ENCODE assay signal across 8 cellular contexts in the genomic region with DNA sequence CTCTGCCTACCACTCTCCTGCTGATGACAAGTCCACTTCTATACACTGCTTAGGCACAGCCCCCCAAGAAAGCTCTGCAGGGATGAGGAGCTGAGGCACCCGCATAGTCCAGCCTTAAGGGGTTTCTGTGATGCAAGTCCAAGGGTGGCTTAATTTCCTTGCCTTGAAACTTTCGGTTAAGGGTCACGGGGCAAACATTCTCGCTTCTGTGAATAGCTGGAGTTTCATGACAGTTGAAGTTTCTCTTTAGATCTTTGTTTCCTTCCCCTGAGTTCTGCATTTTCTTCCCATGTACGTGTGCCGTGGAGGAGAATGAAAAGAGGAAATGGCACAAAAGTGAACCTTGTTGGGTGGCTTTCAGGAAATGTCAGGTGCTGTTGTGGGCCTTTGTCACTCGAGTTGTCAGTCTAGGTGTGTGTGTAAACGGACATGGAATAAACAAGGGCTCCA. TPM values are rescaled to one million over a fixed set of nuclear protein-coding genes. Genes with fewer than 3 reads are reported as not detected.
DNase-seq lines count a peak whose midpoint lies in the region; ATAC-seq and TF ChIP-seq lines count a peak whose summit lies in the region.

No MANE protein-coding gene starts in this region.

- H3K9ac ChIP-seq in BLaER1 treated with 17β-estradiol and CSF1 and Interleukin-3, amounts not matched to agents 10 nM and 100 nM = peak overlapping the region in 2 of 11 experiments; percentile 11 to 16; a peak in 2 of 22 replicates

- H3K4me3 ChIP-seq in BLaER1 treated with 17β-estradiol and CSF1 and Interleukin-3, amounts not matched to agents 10 nM and 100 nM = peak overlapping the region in 1 of 10 experiments; percentile 1; a peak in 1 of 20 replicates
- H3K4me3 ChIP-seq in upper lobe of left lung (peak overlapping the region in 1 of 4 donors; percentile 4), aorta (ENCODE audit: low read length in 2 of 2) (no peak overlapping the region)

- H3K27me3 ChIP-seq in BLaER1 treated with 17β-estradiol and CSF1 and Interleukin-3, amounts not matched to agents 10 nM and 100 nM = peaks cover 11 to 23% (median 17%) of the 10 kb centered on the region in 11 experiments
- H3K27me3 ChIP-seq in upper lobe of left lung (no peaks in the 10 kb centered on the region), aorta (ENCODE audit: control insufficient read depth in 1 of 2, insufficient read depth in 2 of 2, low read length in 1 of 2) (no peaks in the 10 kb centered on the region)

- no peak for TF ChIP-seq POLR2A in upper lobe of left lung (IDR thresholded peaks at IDR 0.05)

- H3K4me1 Mint-ChIP-seq in activated T-helper 1 cell treated with anti-CD3 and anti-CD28 coated beads, Interleukin-12 subunit alpha, Interleukin-12 subunit beta, Interleukin-2, Interleukin-4 antibody, amounts not matched to agents 30 ng/mL and 10 ng/mL and 1 ng/mL, durations not matched to agents 14 hours and 24 hours and 36 hours (ENCODE audit: low read depth) = peaks cover 20% of the 10 kb centered on the region
- no peaks in the 10 kb centered on the region for H3K4me1 Mint-ChIP-seq in immature natural killer cell

- H3K36me3 Mint-ChIP-seq in activated T-helper 1 cell treated with anti-CD3 and anti-CD28 coated beads, Interleukin-12 subunit alpha, Interleukin-12 subunit beta, Interleukin-2, Interleukin-4 antibody, amounts not matched to agents 30 ng/mL and 10 ng/mL and 1 ng/mL, durations not matched to agents 14 hours and 24 hours and 36 hours (ENCODE audit: low read depth) = peaks cover 5% of the 10 kb centered on the region
- H3K36me3 Mint-ChIP-seq in immature natural killer cell = peaks cover 0 to 3% (median 0%) of the 10 kb centered on the region in 3 donors

- no peaks in the 10 kb centered on the region for H3K27me3 Mint-ChIP-seq in activated T-helper 1 cell treated with anti-CD3 and anti-CD28 coated beads, Interleukin-12 subunit alpha, Interleukin-12 subunit beta, Interleukin-2, Interleukin-4 antibody, amounts not matched to agents 30 ng/mL and 10 ng/mL and 1 ng/mL, durations not matched to agents 14 hours and 24 hours and 36 hours (ENCODE audit: insufficient read depth)
- peaks cover 0 to 5% (median 0%) of the 10 kb centered on the region in 3 donors for H3K27me3 Mint-ChIP-seq in immature natural killer cell (ENCODE audit: low read depth in 3 of 3)

- CTCF ChIA-PET in RWPE1 (lab: Yijun Ruan, JAX) = interaction anchor here (1.3 kb wide), 1 partner anchor 10 kb away, joined by 5 read pairs; no protein-coding TSS in a partner anchor

- 49 to 53% methylated on average over 8 of the region's 8 CpGs for WGBS in upper lobe of left lung, 2 donors
- 77 to 88% methylated on average over 8 of the region's 8 CpGs for WGBS in aorta, 2 donors

- TF ChIP-seq EP300 in upper lobe of left lung (IDR thresholded peaks at IDR 0.05) = no peak

- no peaks in the 10 kb centered on the region for H3K9me3 Mint-ChIP-seq in activated T-helper 1 cell treated with anti-CD3 and anti-CD28 coated beads, Interleukin-12 subunit alpha, Interleukin-12 subunit beta, Interleukin-2, Interleukin-4 antibody, amounts not matched to agents 30 ng/mL and 10 ng/mL and 1 ng/mL, durations not matched to agents 14 hours and 24 hours and 36 hours
- peaks cover 0 to 2% (median 0%) of the 10 kb centered on the region in 6 donors for H3K9me3 Mint-ChIP-seq in immature natural killer cell

- H3K4me2 ChIP-seq in BLaER1 treated with 17β-estradiol and CSF1 and Interleukin-3, amounts not matched to agents 10 nM and 100 nM = peak overlapping the region; percentile 54 to 88 (median 78)

- intact Hi-C loops in activated T-helper 1 cell treated with anti-CD3 and anti-CD28 coated beads, Interleukin-12 subunit alpha, Interleukin-12 subunit beta, Interleukin-2, Interleukin-4 antibody, amounts not matched to agents 30 ng/mL and 10 ng/mL and 1 ng/mL, durations not matched to agents 14 hours and 24 hours and 36 hours (cut with micrococcal nuclease) = no loop called here
- intact Hi-C loops in aorta (cut with DNase I) = no loop called here

- no peak overlapping the region for H3K27ac Mint-ChIP-seq in activated T-helper 1 cell treated with anti-CD3 and anti-CD28 coated beads, Interleukin-12 subunit alpha, Interleukin-12 subunit beta, Interleukin-2, Interleukin-4 antibody, amounts not matched to agents 30 ng/mL and 10 ng/mL and 1 ng/mL, durations not matched to agents 14 hours and 24 hours and 36 hours
- H3K27ac Mint-ChIP-seq in immature natural killer cell = peak overlapping the region in 1 of 6 donors; percentile 36

- no peaks in the 10 kb centered on the region for H3K9me3 ChIP-seq in BLaER1 treated with 17β-estradiol and CSF1 and Interleukin-3, amounts not matched to agents 10 nM and 100 nM (replicated peaks in 1 of 11)
- H3K9me3 ChIP-seq in upper lobe of left lung (no peaks in the 10 kb centered on the region), aorta (ENCODE audit: control insufficient read depth, low read length) (no peaks in the 10 kb centered on the region)

- POLR2A ChIA-PET in RWPE1 (lab: Yijun Ruan, JAX; ENCODE audit: low non-redundant PET) = no interaction called here

- TF ChIP-seq CTCF in upper lobe of left lung (IDR thresholded peaks at IDR 0.05) (no peak), RWPE1 (conservative IDR thresholded peaks at IDR 0.05; ENCODE audit: low read depth) (no peak)

- DNase-seq in activated T-helper 1 cell treated with anti-CD3 and anti-CD28 coated beads, Interleukin-12 subunit alpha, Interleukin-12 subunit beta, Interleukin-2, Interleukin-4 antibody, amounts not matched to agents 30 ng/mL and 10 ng/mL and 1 ng/mL, durations not matched to agents 14 hours and 24 hours and 36 hours (ENCODE audit: low spot score) = no peak
- DNase-seq in upper lobe of left lung = no peak
- DNase-seq in aorta = no peak
- DNase-seq in immature natural killer cell = no peak
- DNase-seq in RWPE1 (ENCODE audit: low spot score) = no peak

- H3K4me3 Mint-ChIP-seq in activated T-helper 1 cell treated with anti-CD3 and anti-CD28 coated beads, Interleukin-12 subunit alpha, Interleukin-12 subunit beta, Interleukin-2, Interleukin-4 antibody, amounts not matched to agents 30 ng/mL and 10 ng/mL and 1 ng/mL, durations not matched to agents 14 hours and 24 hours and 36 hours = peak overlapping the region; percentile 13
- no peak overlapping the region for H3K4me3 Mint-ChIP-seq in immature natural killer cell

- H3K4me1 ChIP-seq in BLaER1 treated with 17β-estradiol and CSF1 and Interleukin-3, amounts not matched to agents 10 nM and 100 nM = peaks cover 20 to 45% (median 33%) of the 10 kb centered on the region in 10 experiments
- peaks cover 6 to 38% (median 22%) of the 10 kb centered on the region in 4 donors for H3K4me1 ChIP-seq in upper lobe of left lung
- H3K4me1 ChIP-seq in aorta (ENCODE audit: control insufficient read depth in 1 of 2, insufficient read depth in 2 of 2, low read length in 2 of 2) = no peaks in the 10 kb centered on the region

- H3K36me3 ChIP-seq in BLaER1 treated with 17β-estradiol and CSF1 and Interleukin-3, amounts not matched to agents 10 nM and 100 nM = no peaks in the 10 kb centered on the region
- H3K36me3 ChIP-seq in upper lobe of left lung = no peaks in the 10 kb centered on the region
- no peaks in the 10 kb centered on the region for H3K36me3 ChIP-seq in aorta (ENCODE audit: control insufficient read depth in 1 of 2, insufficient read depth in 2 of 2, low read length in 1 of 2)

- ATAC-seq in GM19043 (IDR thresholded peaks at IDR 0.05; ENCODE audit: low read depth, unreplicated experiment) (peak; percentile 80), HG03135 (IDR thresholded peaks at IDR 0.05; ENCODE audit: unreplicated experiment) (peak; percentile 73), upper lobe of left lung (ENCODE audit: low FRiP score in 2 of 2) (peak; percentile 38 to 45), aorta (ENCODE audit: low FRiP score) (no peak)

- H3K27ac ChIP-seq in BLaER1 treated with 17β-estradiol and CSF1 and Interleukin-3, amounts not matched to agents 10 nM and 100 nM = peak overlapping the region in 8 of 11 experiments; percentile 22 to 59 (median 40); a peak in 11 of 22 replicates
- H3K27ac ChIP-seq in upper lobe of left lung (peak overlapping the region; percentile 54 to 79 (median 66)), aorta (ENCODE audit: low read depth in 1 of 2, low read length in 2 of 2) (no peak overlapping the region), RWPE1 (no peak overlapping the region)

- H4K20me1 ChIP-seq in BLaER1 treated with 17β-estradiol and CSF1 and Interleukin-3, amounts not matched to agents 10 nM and 100 nM = no peaks in the 10 kb centered on the region

RNA-seq across cellular contexts. Expression of gene GPR160, which starts 7.0 kb away (rescaled TPM):
- 3.4 and 3.5 TPM in 2 replicates for total RNA-seq in activated T-helper 1 cell treated with anti-CD3 and anti-CD28 coated beads, Interleukin-12 subunit alpha, Interleukin-12 subunit beta, Interleukin-2, Interleukin-4 antibody, amounts not matched to agents 30 ng/mL and 10 ng/mL and 1 ng/mL, durations not matched to agents 14 hours and 24 hours and 36 hours
- total RNA-seq in upper lobe of left lung (10 to 100 TPM; 11.5 to 49.7 (median 34.1) TPM), aorta (1 to 10 TPM; 2.8 to 4.1 TPM)
- polyA plus RNA-seq in aorta (10 to 100 TPM in 1 of 2 donors, 1 to 10 TPM in 1; 1.0 to 12.9 TPM), immature natural killer cell (1 to 10 TPM; 3.4 to 3.7 (median 3.6) TPM)

Comparison
In these comparisons a context has a peak if more than half of its experiments do, and no peak if none do; other contexts are left out.
1. H3K27ac ChIP-seq: peak in BLaER1 treated with 17β-estradiol and CSF1 and Interleukin-3, amounts not matched to agents 10 nM and 100 nM (8 of 11) and upper lobe of left lung (4 of 4); none in aorta (0 of 2) and RWPE1 (single experiment).